13 cellular contexts compared by ENCODE assay signal in the genomic region with DNA sequence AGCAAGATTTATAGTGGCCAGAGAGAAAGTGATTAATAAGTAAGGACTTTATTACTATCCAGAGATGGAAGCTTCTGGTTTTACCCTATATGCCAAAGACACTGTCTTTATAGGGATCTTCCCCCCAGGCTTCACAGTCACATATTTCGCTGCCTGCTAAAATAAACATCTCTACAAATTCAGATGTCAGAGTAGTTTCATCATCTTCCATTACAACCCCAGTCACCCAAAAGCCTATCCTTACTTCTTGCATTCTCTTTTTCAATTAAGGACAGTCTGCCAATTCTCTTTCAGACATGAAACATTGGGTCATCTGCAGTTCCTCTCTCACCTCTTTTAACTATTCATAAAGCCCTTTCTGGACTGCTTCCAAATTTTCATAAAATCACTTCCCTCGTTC. TPM values are rescaled to one million over a fixed set of nuclear protein-coding genes. Genes with fewer than 3 reads are reported as not detected.
A peak's percentile ranks its signal among the peaks of the same experiment; 100 is the strongest.
DNase-seq lines count a peak whose midpoint lies in the region; ATAC-seq and TF ChIP-seq lines count a peak whose summit lies in the region.
"Had no signal": no experiment of that assay in that cellular context is flagged by ENCODE, and none has a peak within 500 bp of the region (broad histone marks: within the 10 kb centered on the region; RNA-seq: fewer than 3 reads in every experiment).

No MANE protein-coding gene starts in this region.

- peak overlapping the region; percentile 21 for H3K4me2 ChIP-seq in smooth muscle cell
- H3K4me2 ChIP-seq: BLaER1 treated with 17β-estradiol and CSF1 and Interleukin-3, amounts not matched to agents 10 nM and 100 nM had no signal

- H3K27ac ChIP-seq in smooth muscle cell (ENCODE audit: low read depth) (peak overlapping the region; percentile 45), ascending aorta (no peak overlapping the region)
- H3K27ac ChIP-seq: BLaER1 treated with 17β-estradiol and CSF1 and Interleukin-3, amounts not matched to agents 10 nM and 100 nM had no signal

- no peaks in the 10 kb centered on the region for H3K27me3 Mint-ChIP-seq in activated naive CD4-positive, alpha-beta T cell treated with anti-CD3 and anti-CD28 coated beads, Interleukin-2, amount 50 U/mL, for 24 hours

- no peak overlapping the region for H3K4me3 Mint-ChIP-seq in activated naive CD4-positive, alpha-beta T cell treated with anti-CD3 and anti-CD28 coated beads, Interleukin-2, amount 50 U/mL, for 24 hours
- H3K4me3 Mint-ChIP-seq: nephron had no signal

- H3K9me3 ChIP-seq in smooth muscle cell (replicated peaks; ENCODE audit: low read depth) (no peaks in the 10 kb centered on the region), ascending aorta (no peaks in the 10 kb centered on the region)
- H3K9me3 ChIP-seq: BLaER1 treated with 17β-estradiol and CSF1 and Interleukin-3, amounts not matched to agents 10 nM and 100 nM had no signal

- no peaks in the 10 kb centered on the region for H3K27me3 ChIP-seq in smooth muscle cell (ENCODE audit: low read depth)
- H3K27me3 ChIP-seq in ascending aorta, result no peaks in the 10 kb centered on the region
- H3K27me3 ChIP-seq: BLaER1 treated with 17β-estradiol and CSF1 and Interleukin-3, amounts not matched to agents 10 nM and 100 nM had no signal

- TF ChIP-seq CTCF in smooth muscle cell (IDR thresholded peaks at IDR 0.05; ENCODE audit: borderline replicate concordance, insufficient read depth, poor library complexity, severe bottlenecking) (no peak), ascending aorta (IDR thresholded peaks at IDR 0.05) (no peak)

- peaks cover 29% of the 10 kb centered on the region for H3K36me3 Mint-ChIP-seq in activated naive CD4-positive, alpha-beta T cell treated with anti-CD3 and anti-CD28 coated beads, Interleukin-2, amount 50 U/mL, for 24 hours
- H3K36me3 Mint-ChIP-seq in activated naive CD4-positive, alpha-beta T cell treated with anti-CD3 and anti-CD28 coated beads, Interleukin-2, amount 50 U/mL, for 72 hours, result peaks cover 10 to 38% of the 10 kb centered on the region in 2 donors

- no peak for ATAC-seq in activated naive CD4-positive, alpha-beta T cell treated with anti-CD3 and anti-CD28 coated beads, Interleukin-2, amount 50 U/mL, for 72 hours
- ATAC-seq in GM19328 (IDR thresholded peaks at IDR 0.05; ENCODE audit: unreplicated experiment), result no peak

- no peak overlapping the region for H2AFZ ChIP-seq in smooth muscle cell (ENCODE audit: low read depth)

- no peaks in the 10 kb centered on the region for H3K4me1 ChIP-seq in smooth muscle cell (ENCODE audit: low read depth)
- peaks cover 0 to 6% of the 10 kb centered on the region in 2 donors for H3K4me1 ChIP-seq in ascending aorta

- H4K20me1 ChIP-seq in smooth muscle cell (ENCODE audit: low read depth), result peaks cover 45% of the 10 kb centered on the region

- no peak overlapping the region for H3K4me3 ChIP-seq in smooth muscle cell
- no peak overlapping the region for H3K4me3 ChIP-seq in ascending aorta
- H3K4me3 ChIP-seq: BLaER1 treated with 17β-estradiol and CSF1 and Interleukin-3, amounts not matched to agents 10 nM and 100 nM had no signal

- H3K9ac ChIP-seq in smooth muscle cell (ENCODE audit: low read depth), result no peak overlapping the region
- H3K9ac ChIP-seq: BLaER1 treated with 17β-estradiol and CSF1 and Interleukin-3, amounts not matched to agents 10 nM and 100 nM had no signal

- no peaks in the 10 kb centered on the region for H3K9me3 Mint-ChIP-seq in activated naive CD4-positive, alpha-beta T cell treated with anti-CD3 and anti-CD28 coated beads, Interleukin-2, amount 50 U/mL, for 24 hours
- H3K9me3 Mint-ChIP-seq in activated naive CD4-positive, alpha-beta T cell treated with anti-CD3 and anti-CD28 coated beads, Interleukin-2, amount 50 U/mL, for 72 hours, result no peaks in the 10 kb centered on the region
- H3K9me3 Mint-ChIP-seq: nephron had no signal

- intact Hi-C loops in ascending aorta (cut with DNase I), result no loop called here

- peaks cover 51% of the 10 kb centered on the region for H3K4me1 Mint-ChIP-seq in activated naive CD4-positive, alpha-beta T cell treated with anti-CD3 and anti-CD28 coated beads, Interleukin-2, amount 50 U/mL, for 24 hours

- peak overlapping the region; percentile 0 for H3K27ac Mint-ChIP-seq in activated naive CD4-positive, alpha-beta T cell treated with anti-CD3 and anti-CD28 coated beads, Interleukin-2, amount 50 U/mL, for 24 hours
- H3K27ac Mint-ChIP-seq in activated naive CD4-positive, alpha-beta T cell treated with anti-CD3 and anti-CD28 coated beads, Interleukin-2, amount 50 U/mL, for 72 hours, result peak overlapping the region in 1 of 2 donors; percentile 31
- H3K27ac Mint-ChIP-seq: nephron had no signal

- peaks cover 13% of the 10 kb centered on the region for H3K79me2 ChIP-seq in smooth muscle cell (ENCODE audit: low read depth)

- no peaks in the 10 kb centered on the region for H3F3A ChIP-seq in smooth muscle cell (ENCODE audit: low read depth)

- H3K36me3 ChIP-seq in smooth muscle cell (ENCODE audit: low read depth), result peaks cover 17% of the 10 kb centered on the region
- peaks cover 9 to 25% of the 10 kb centered on the region in 2 donors for H3K36me3 ChIP-seq in ascending aorta

- no peak for DNase-seq in activated naive CD4-positive, alpha-beta T cell treated with anti-CD3 and anti-CD28 coated beads, Interleukin-2, amount 50 U/mL, for 72 hours (ENCODE audit: low spot score in 2 of 2)
- DNase-seq in OCI-M1 (lab: John Stamatoyannopoulos, UW), result peak; percentile 12
- peak; percentile 82 for DNase-seq in fibroblast of gingiva (ENCODE audit: low read depth)
- DNase-seq in smooth muscle cell (lab: John Stamatoyannopoulos, UW; ENCODE audit: unreplicated experiment), result no peak
- no peak for DNase-seq in ascending aorta (ENCODE audit: low spot score in 2 of 2)
- DNase-seq in cerebellum (ENCODE audit: low spot score), result no peak
- DNase-seq: kidney glomerular epithelial cell, NCI-H2081, T-helper 2 cell had no signal

- 56% methylated on average over 2 of the region's 2 CpGs for WGBS in smooth muscle cell (ENCODE audit: low lambda C conversion rate)

RNA-seq across cellular contexts. Expression of gene CREB1, which starts 28.3 kb away (rescaled TPM):
- total RNA-seq in activated naive CD4-positive, alpha-beta T cell treated with anti-CD3 and anti-CD28 coated beads, Interleukin-2, amount 50 U/mL, for 72 hours, result 10 to 100 TPM; 68.1 to 89.3 TPM
- total RNA-seq in smooth muscle cell (41.1 and 67.6 TPM in 2 replicates), ascending aorta (12.8 TPM), cerebellum (99.1 TPM)
- polyA plus RNA-seq in smooth muscle cell, result 19.0 and 23.8 TPM in 2 replicates

Comparison
In these comparisons a context has a peak if more than half of its experiments do, and no peak if none do; other contexts are left out.
1. DNase-seq: peak in OCI-M1 (single experiment) and fibroblast of gingiva (single experiment); none in activated naive CD4-positive, alpha-beta T cell treated with anti-CD3 and anti-CD28 coated beads, Interleukin-2, amount 50 U/mL, for 72 hours (0 of 2), smooth muscle cell (single experiment), ascending aorta (0 of 2) and cerebellum (single experiment).